ENCODE assay signal across 9 cellular contexts in the genomic region with DNA sequence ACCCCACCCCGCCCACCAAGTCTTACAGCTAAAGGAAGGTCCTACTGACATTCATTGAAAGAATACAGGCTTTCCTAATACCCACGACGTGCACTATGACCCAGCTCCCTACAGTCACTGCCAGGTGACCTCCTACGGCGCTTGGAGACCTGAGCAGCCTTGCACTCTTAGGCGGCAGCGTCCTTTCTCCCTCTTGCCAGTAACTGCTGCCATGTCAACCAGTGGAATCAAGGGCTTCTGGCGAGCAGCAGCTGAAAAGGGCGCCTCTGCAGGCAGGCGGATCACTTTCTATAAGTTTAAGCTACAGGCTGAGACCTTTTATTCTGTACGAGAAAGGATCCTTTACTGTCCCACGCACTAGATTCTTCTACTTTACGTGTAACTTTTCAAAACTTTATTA. TPM values are rescaled to one million over a fixed set of nuclear protein-coding genes. Genes with fewer than 3 reads are reported as not detected.
DNase-seq lines count a peak whose midpoint lies in the region; ATAC-seq, FAIRE-seq and TF ChIP-seq lines count a peak whose summit lies in the region.
"Had no signal": no experiment of that assay in that cellular context is flagged by ENCODE, and none has a peak within 500 bp of the region (broad histone marks: within the 10 kb centered on the region; RNA-seq: fewer than 3 reads in every experiment).

No MANE protein-coding gene starts in this region.

- TF ChIP-seq CTCF in brain (conservative IDR thresholded peaks at IDR 0.05) = peak in 1 of 2 experiments; percentile 51
- TF ChIP-seq CTCF in keratinocyte (optimal IDR thresholded peaks at IDR 0.05 in 1 of 3, IDR thresholded peaks at IDR 0.05 in 1 of 3, conservative IDR thresholded peaks at IDR 0.05 in 1 of 3; ENCODE audit: extremely low read depth in 1 of 3, insufficient read depth in 2 of 3, low read length in 3 of 3) = peak; percentile 24 to 32 (median 30)

- H3K27me3 ChIP-seq in keratinocyte (ENCODE audit: control insufficient read depth, extremely low read depth, insufficient read depth, low read length) = no peaks in the 10 kb centered on the region

- H3K4me3 Mint-ChIP-seq in brain = peak overlapping the region; percentile 92 to 97 (median 93)
- peak overlapping the region; percentile 91 to 94 for H3K4me3 Mint-ChIP-seq in stimulated activated naive B cell treated with anti-CD40 and anti-IgM and Interleukin-4, amounts not matched to agents 10 μg/mL and 1 μg/mL and 100 μg/mL, for 72 hours

- H3K4me2 ChIP-seq in keratinocyte (ENCODE audit: control insufficient read depth, extremely low read depth, insufficient read depth, low read depth, low read length) = peak overlapping the region; percentile 87

- H3K9me3 Mint-ChIP-seq in brain = peaks cover 0 to 7% (median 0%) of the 10 kb centered on the region in 5 experiments
- H3K9me3 Mint-ChIP-seq in stimulated activated naive B cell treated with anti-CD40 and anti-IgM and Interleukin-4, amounts not matched to agents 10 μg/mL and 1 μg/mL and 100 μg/mL, for 72 hours = no peaks in the 10 kb centered on the region

- H3K27ac ChIP-seq in keratinocyte (ENCODE audit: control insufficient read depth, insufficient read depth, low read length) = no peak overlapping the region

- ATAC-seq in stimulated activated naive B cell treated with anti-CD40 and anti-IgM and Interleukin-4, amounts not matched to agents 10 μg/mL and 1 μg/mL and 100 μg/mL, for 72 hours (replicated peaks) = no peak
- ATAC-seq in HG02759 (IDR thresholded peaks at IDR 0.05; ENCODE audit: unreplicated experiment) = no peak

- peaks cover 30% of the 10 kb centered on the region for H3K27me3 Mint-ChIP-seq in brain
- H3K27me3 Mint-ChIP-seq in stimulated activated naive B cell treated with anti-CD40 and anti-IgM and Interleukin-4, amounts not matched to agents 10 μg/mL and 1 μg/mL and 100 μg/mL, for 72 hours = peaks cover 19 to 21% of the 10 kb centered on the region in 2 donors

- dilution Hi-C loops in keratinocyte (cut with MboI; ENCODE audit: extremely low pct_ligation_motif_present, low sequenced_read_pairs) = no loop called here

- no peak for FAIRE-seq in keratinocyte (lab: Jason Lieb, UNC)
- FAIRE-seq: A204.1 had no signal

- H3K36me3 ChIP-seq in keratinocyte (ENCODE audit: control insufficient read depth in 2 of 2, extremely low read depth in 1 of 2, insufficient read depth in 2 of 2, low read length in 2 of 2) = no peaks in the 10 kb centered on the region

- peak overlapping the region in 4 of 5 experiments; percentile 90 to 95 (median 94) for H3K27ac Mint-ChIP-seq in brain
- H3K27ac Mint-ChIP-seq in stimulated activated naive B cell treated with anti-CD40 and anti-IgM and Interleukin-4, amounts not matched to agents 10 μg/mL and 1 μg/mL and 100 μg/mL, for 72 hours = no peak overlapping the region

- H3K4me1 Mint-ChIP-seq in brain = peaks cover 63% of the 10 kb centered on the region
- peaks cover 23 to 39% of the 10 kb centered on the region in 2 donors for H3K4me1 Mint-ChIP-seq in stimulated activated naive B cell treated with anti-CD40 and anti-IgM and Interleukin-4, amounts not matched to agents 10 μg/mL and 1 μg/mL and 100 μg/mL, for 72 hours

- no peak overlapping the region for H3K9ac ChIP-seq in keratinocyte (ENCODE audit: control insufficient read depth, extremely low read depth, insufficient read depth, low read length)

- peaks cover 19% of the 10 kb centered on the region for H3K79me2 ChIP-seq in keratinocyte (ENCODE audit: control insufficient read depth, insufficient read depth, low read length)

- H3K36me3 Mint-ChIP-seq in brain = peaks cover 10% of the 10 kb centered on the region
- peaks cover 3 to 4% of the 10 kb centered on the region in 2 donors for H3K36me3 Mint-ChIP-seq in stimulated activated naive B cell treated with anti-CD40 and anti-IgM and Interleukin-4, amounts not matched to agents 10 μg/mL and 1 μg/mL and 100 μg/mL, for 72 hours

- H3K9me3 ChIP-seq in keratinocyte (ENCODE audit: control insufficient read depth, low read depth, low read length) = no peaks in the 10 kb centered on the region

- DNase-seq in NCI-H1436 (lab: John Stamatoyannopoulos, UW) = peak; percentile 19
- no peak for DNase-seq in NCI-H1436 treated with DMSO at 0.1 percent for 48 hours (lab: John Stamatoyannopoulos, UW)
- DNase-seq in NCI-H146 (lab: John Stamatoyannopoulos, UW) = peak; percentile 87
- DNase-seq in keratinocyte (ENCODE audit: low read depth, low spot score) = no peak
- no peak for DNase-seq in stimulated activated naive B cell treated with anti-CD40 and anti-IgM and Interleukin-4, amounts not matched to agents 10 μg/mL and 1 μg/mL and 100 μg/mL, for 72 hours
- no peak for DNase-seq in foreskin melanocyte

- H3K4me3 ChIP-seq in keratinocyte (ENCODE audit: control insufficient read depth in 2 of 3, extremely low read depth in 1 of 3, insufficient read depth in 2 of 3, low read depth in 1 of 3, low read length in 3 of 3) = peak overlapping the region; percentile 69 to 73 (median 70)

- H4K20me1 ChIP-seq in keratinocyte (ENCODE audit: control insufficient read depth, extremely low read depth, insufficient read depth, low read length) = no peaks in the 10 kb centered on the region

- H3K9me1 ChIP-seq in keratinocyte (ENCODE audit: control insufficient read depth, extremely low read depth, insufficient read depth, low read length) = no peaks in the 10 kb centered on the region

- no peak overlapping the region for H2AFZ ChIP-seq in keratinocyte (ENCODE audit: control insufficient read depth, low read length)

- H3K4me1 ChIP-seq in keratinocyte (ENCODE audit: control insufficient read depth, extremely low read depth, insufficient read depth, low read length) = peaks cover 57% of the 10 kb centered on the region

RNA-seq across cellular contexts. Expression of gene KCTD12, which starts 2.0 kb away (rescaled TPM):
- polyA plus RNA-seq in brain (ENCODE audit: insufficient read depth, low read depth, low replicate concordance) = 5.9 TPM
- 8.9 to 18.9 TPM (median 18.2 TPM) in 3 replicates for polyA plus RNA-seq in keratinocyte
- polyA plus RNA-seq in keratinocyte (2011; ENCODE audit: low read depth) = 2.1 TPM
- 14.5 and 22.9 TPM in 2 replicates for polyA plus RNA-seq in keratinocyte (2011; cell fraction: cytosol; rRNA removed)
- 15.1 and 18.9 TPM in 2 replicates for polyA plus RNA-seq in keratinocyte (2011; cell fraction: nucleus; rRNA removed)
- 6.3 and 28.6 TPM in 2 replicates for polyA plus RNA-seq in keratinocyte (2012; ENCODE audit: low replicate concordance)
- polyA minus RNA-seq in keratinocyte = 12.8 to 25.6 TPM (median 19.9 TPM) in 3 replicates
- 34.7 TPM for polyA minus RNA-seq in keratinocyte (2011; cell fraction: cytosol; rRNA and poly(A)+ RNA removed)
- 17.6 and 27.0 TPM in 2 replicates for polyA minus RNA-seq in keratinocyte (2011; cell fraction: nucleus; rRNA and poly(A)+ RNA removed)

Comparison
In these comparisons a context has a peak if more than half of its experiments do, and no peak if none do; other contexts are left out.
1. DNase-seq: peak in NCI-H1436 (single experiment) and NCI-H146 (single experiment); none in NCI-H1436 treated with DMSO at 0.1 percent for 48 hours (single experiment), keratinocyte (single experiment), stimulated activated naive B cell treated with anti-CD40 and anti-IgM and Interleukin-4, amounts not matched to agents 10 μg/mL and 1 μg/mL and 100 μg/mL, for 72 hours (single experiment) and foreskin melanocyte (single experiment).